14 cellular contexts compared by ENCODE assay signal in the genomic region with DNA sequence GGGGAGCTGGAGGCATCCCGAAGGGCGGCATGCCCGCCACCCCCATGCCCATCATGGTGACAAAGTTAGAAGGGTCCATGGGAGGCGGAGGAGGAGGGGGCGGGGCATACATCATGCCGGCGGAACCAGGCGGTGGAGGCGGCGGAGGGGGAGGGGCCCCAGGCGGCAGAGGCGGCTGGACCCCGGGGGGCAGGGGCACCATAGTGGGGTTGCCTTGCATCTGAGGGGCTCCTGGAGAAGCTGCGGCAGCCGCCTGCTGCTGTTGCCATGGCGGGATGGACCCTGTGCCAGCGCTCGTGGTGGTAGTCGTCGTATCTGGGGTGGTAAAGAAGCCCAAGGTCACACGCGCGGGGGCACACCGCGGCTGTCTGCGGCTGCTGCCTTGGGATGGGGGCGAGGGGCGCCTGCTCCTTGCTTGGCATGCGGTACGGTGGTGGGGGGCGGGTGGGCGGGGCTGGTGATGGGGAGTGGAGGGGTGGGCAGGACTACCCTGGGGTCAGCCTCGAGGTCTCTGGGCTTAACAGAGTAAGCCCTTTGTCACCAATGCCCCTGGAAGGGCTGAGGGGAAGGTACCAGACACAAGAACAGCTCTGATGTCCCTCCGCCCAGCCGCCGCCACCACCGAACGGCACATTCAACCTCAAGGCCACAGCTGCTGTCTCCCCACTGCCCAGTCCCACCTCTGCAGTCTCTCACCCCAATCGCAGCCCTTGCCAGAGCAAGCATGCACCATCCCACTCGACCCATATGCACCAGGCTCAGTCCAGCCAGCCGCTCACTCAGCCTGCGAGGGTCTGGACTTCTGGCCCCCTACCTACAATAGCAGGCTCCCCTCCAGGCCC. TPM values are rescaled to one million over a fixed set of nuclear protein-coding genes. Genes with fewer than 3 reads are reported as not detected.
DNase-seq lines count a peak whose midpoint lies in the region; ATAC-seq, FAIRE-seq and TF ChIP-seq lines count a peak whose summit lies in the region.
"Had no signal": no experiment of that assay in that cellular context is flagged by ENCODE, and none has a peak within 500 bp of the region (broad histone marks: within the 10 kb centered on the region; RNA-seq: fewer than 3 reads in every experiment).

No MANE protein-coding gene starts in this region.

- no peak for TF ChIP-seq RAD21 in HepG2 (CRISPR knock-in tag; IDR thresholded peaks at IDR 0.05)

- TF ChIP-seq EP300 in HepG2 (IDR thresholded peaks at IDR 0.05; ENCODE audit: low read depth in 2 of 2, low read length in 2 of 2) (no peak), HepG2 (CRISPR knock-in tag; IDR thresholded peaks at IDR 0.05; ENCODE audit: borderline replicate concordance) (no peak)

- H3K4me3 ChIP-seq in cardiac muscle cell: no peak overlapping the region
- H3K4me3 ChIP-seq in right atrium auricular region: no peak overlapping the region
- no peak overlapping the region for H3K4me3 ChIP-seq in HepG2 (replicated peaks in 1 of 3; ENCODE audit: insufficient read depth in 1 of 3, low read depth in 2 of 3, low read length in 3 of 3)
- H3K4me3 ChIP-seq in tibial artery: no peak overlapping the region

- TF ChIP-seq CTCF in cardiac muscle cell (IDR thresholded peaks at IDR 0.05; ENCODE audit: low read depth, low read length) (no peak), right atrium auricular region (IDR thresholded peaks at IDR 0.05) (no peak), HepG2 (CRISPR knock-in tag; IDR thresholded peaks at IDR 0.05) (no peak), tibial artery (IDR thresholded peaks at IDR 0.05) (no peak), GM20000 (IDR thresholded peaks at IDR 0.05; ENCODE audit: extremely low read depth, missing control alignments) (no peak)

- FAIRE-seq in HepG2 (lab: Jason Lieb, UNC): no peak
- FAIRE-seq: colon, G401.6, islet of Langerhans had no signal

- peak overlapping the region; percentile 90 for H3K27ac ChIP-seq in cardiac muscle cell
- H3K27ac ChIP-seq in right atrium auricular region: no peak overlapping the region
- H3K27ac ChIP-seq in HepG2 (ENCODE audit: extremely low read length, insufficient read depth, low read length): no peak overlapping the region
- no peak overlapping the region for H3K27ac ChIP-seq in tibial artery

- H3K27me3 Mint-ChIP-seq in activated CD4-positive, alpha-beta memory T cell treated with anti-CD3 and anti-CD28 coated beads, Interleukin-2, amount 10 ng/mL, durations not matched to agents 7 days and 5 days: no peaks in the 10 kb centered on the region

- peaks cover 4% of the 10 kb centered on the region for H3K79me2 ChIP-seq in HepG2 (ENCODE audit: insufficient read depth, low read length)

- in situ Hi-C loops in HepG2 (cut with HindIII; ENCODE audit: extremely low pct_ligation_motif_present, low pct_unique_long_range_greater_than_20kb): no loop called here

- H3K36me3 ChIP-seq in cardiac muscle cell: peaks cover 68% of the 10 kb centered on the region
- H3K36me3 ChIP-seq in right atrium auricular region: peaks cover 82% of the 10 kb centered on the region
- H3K36me3 ChIP-seq in HepG2 (replicated peaks in 1 of 2; ENCODE audit: control insufficient read depth in 1 of 2, insufficient read depth in 2 of 2, low read length in 2 of 2): peaks cover 53 to 76% of the 10 kb centered on the region in 2 experiments
- H3K36me3 ChIP-seq in tibial artery: peaks cover 74 to 87% (median 79%) of the 10 kb centered on the region in 3 donors

- no peak overlapping the region for H2AFZ ChIP-seq in HepG2 (ENCODE audit: low read length)

- H3K9me3 Mint-ChIP-seq in activated CD4-positive, alpha-beta memory T cell treated with anti-CD3 and anti-CD28 coated beads, Interleukin-2, amount 10 ng/mL, durations not matched to agents 7 days and 5 days: no peaks in the 10 kb centered on the region
- H3K9me3 Mint-ChIP-seq: activated T-helper 2 cell treated with anti-CD3 and anti-CD28 coated beads, Interferon-gamma antibody, Interleukin-2, Interleukin-4, amounts not matched to agents 10 μg/mL and 5 μg/mL and 100 μg/mL, durations not matched to agents 14 hours and 24 hours and 36 hours had no signal

- CTCF ChIA-PET in activated CD4-positive, alpha-beta memory T cell treated with anti-CD3 and anti-CD28 coated beads, Interleukin-2, amount 10 ng/mL, durations not matched to agents 7 days and 5 days (lab: Charles Lee): interaction anchor here (4.3 to 11.8 kb wide), 2 partner anchors 11 to 21 kb away, joined by 27 to 132 read pairs; a partner anchor contains a TSS
- CTCF ChIA-PET in HepG2 (lab: Yijun Ruan, JAX; ENCODE audit: low intra/inter-chr PET ratio, low total read pairs): no interaction called here

- 98% methylated on average over 26 of the region's 42 CpGs for WGBS in HepG2 (ENCODE audit: low lambda C conversion rate)

- POLR2A ChIA-PET in activated CD4-positive, alpha-beta memory T cell treated with anti-CD3 and anti-CD28 coated beads, Interleukin-2, amount 10 ng/mL, durations not matched to agents 7 days and 5 days (lab: Charles Lee): interaction anchor here (7.9 to 13.2 kb wide), 2 partner anchors 11 to 20 kb away, joined by 151 to 435 read pairs; a partner anchor contains a TSS
- POLR2A ChIA-PET in HepG2 (lab: Yijun Ruan, JAX): interaction anchor here (0.7 to 1.3 kb wide), 3 partner anchors 9 to 713 kb away, joined by 3 read pairs; no protein-coding TSS in a partner anchor

- no TSS peak for BruUV-seq in HepG2 (replicated peaks; lab: Mats Ljungman, UMichigan)

- peak; percentile 5 for ATAC-seq in HepG2
- no peak for ATAC-seq in GM21529 (IDR thresholded peaks at IDR 0.05; ENCODE audit: unreplicated experiment)

- H3K4me1 Mint-ChIP-seq in activated CD4-positive, alpha-beta memory T cell treated with anti-CD3 and anti-CD28 coated beads, Interleukin-2, amount 10 ng/mL, durations not matched to agents 7 days and 5 days: peaks cover 89% of the 10 kb centered on the region

- peak overlapping the region; percentile 99 for H3K27ac Mint-ChIP-seq in activated CD4-positive, alpha-beta memory T cell treated with anti-CD3 and anti-CD28 coated beads, Interleukin-2, amount 10 ng/mL, durations not matched to agents 7 days and 5 days

- DNase-seq in cardiac muscle cell (ENCODE audit: low read depth in 1 of 2, low spot score in 1 of 2) (no peak), right atrium auricular region (ENCODE audit: low spot score) (no peak), HepG2 (ENCODE audit: low spot score) (no peak), tibial artery (peak; percentile 20 to 67), GM20000 (ENCODE audit: low spot score) (no peak), NCI-H187 treated with DMSO at 0.1 percent for 48 hours (lab: John Stamatoyannopoulos, UW) (no peak)
- DNase-seq in activated CD4-positive, alpha-beta memory T cell treated with anti-CD3 and anti-CD28 coated beads, Interleukin-2, amount 10 ng/mL, durations not matched to agents 7 days and 5 days: no peak
- DNase-seq: NCI-H2171; stimulated activated CD4-positive, alpha-beta T cell treated with anti-CD3 and anti-CD28 coated beads, Interleukin-12 subunit alpha, Interleukin-12 subunit beta, amount 100 ng/mL, for 4 hours had no signal

- no peak overlapping the region for H3K4me3 Mint-ChIP-seq in activated CD4-positive, alpha-beta memory T cell treated with anti-CD3 and anti-CD28 coated beads, Interleukin-2, amount 10 ng/mL, durations not matched to agents 7 days and 5 days

- no peak overlapping the region for H3K9ac ChIP-seq in HepG2 (ENCODE audit: insufficient read depth, low read depth, low read length)

- H3K27me3 ChIP-seq in cardiac muscle cell: no peaks in the 10 kb centered on the region
- H3K27me3 ChIP-seq in right atrium auricular region: no peaks in the 10 kb centered on the region
- H3K27me3 ChIP-seq in HepG2 (ENCODE audit: control insufficient read depth in 1 of 2, insufficient read depth in 2 of 2, low read length in 2 of 2): no peaks in the 10 kb centered on the region
- H3K27me3 ChIP-seq in tibial artery: no peaks in the 10 kb centered on the region

- peaks cover 89% of the 10 kb centered on the region for H3K36me3 Mint-ChIP-seq in activated CD4-positive, alpha-beta memory T cell treated with anti-CD3 and anti-CD28 coated beads, Interleukin-2, amount 10 ng/mL, durations not matched to agents 7 days and 5 days (ENCODE audit: low read depth)

- peaks cover 80% of the 10 kb centered on the region for H4K20me1 ChIP-seq in HepG2 (ENCODE audit: insufficient read depth, low read length)

- intact Hi-C loops in HepG2 (cut with micrococcal nuclease; ENCODE audit: unreplicated experiment): no loop called here
- intact Hi-C loops in tibial artery (cut with DNase I; ENCODE audit: low total_unique reads): no loop called here

- H3K9me3 ChIP-seq in cardiac muscle cell (ENCODE audit: low read depth) (no peaks in the 10 kb centered on the region), right atrium auricular region (no peaks in the 10 kb centered on the region), HepG2 (ENCODE audit: low read length) (no peaks in the 10 kb centered on the region), tibial artery (no peaks in the 10 kb centered on the region)

- TF ChIP-seq POLR2A in HepG2 (IDR thresholded peaks at IDR 0.05; ENCODE audit: insufficient read depth in 1 of 2, low read depth in 2 of 2, low read length in 2 of 2): peak; percentile 41 to 42; a peak in 2 of 4 replicates

- peaks cover 33% of the 10 kb centered on the region for H3K4me1 ChIP-seq in cardiac muscle cell (ENCODE audit: low read depth)
- H3K4me1 ChIP-seq in right atrium auricular region: peaks cover 2 to 48% of the 10 kb centered on the region in 2 donors
- no peaks in the 10 kb centered on the region for H3K4me1 ChIP-seq in HepG2 (ENCODE audit: insufficient read depth, low read length)
- peaks cover 0 to 58% (median 40%) of the 10 kb centered on the region in 4 donors for H3K4me1 ChIP-seq in tibial artery

- H3K4me2 ChIP-seq in HepG2 (ENCODE audit: low read depth, low read length): no peak overlapping the region

RNA-seq across cellular contexts. Expression of a gene that starts 6.3 kb away (rescaled TPM):
- 246 and 281 TPM in 2 replicates for total RNA-seq in cardiac muscle cell
- polyA plus RNA-seq in cardiac muscle cell: 244 and 260 TPM in 2 replicates
- total RNA-seq in right atrium auricular region: 10 to 100 TPM; 17.8 to 84.7 TPM
- total RNA-seq in activated CD4-positive, alpha-beta memory T cell treated with anti-CD3 and anti-CD28 coated beads, Interleukin-2, amount 10 ng/mL, durations not matched to agents 7 days and 5 days: 1 to 10 TPM; 3.1 to 4.0 TPM
- total RNA-seq in HepG2 (2016; rRNA removed; fragmentation: Illumina TruSeq; extraction: Trizol): 0.11 TPM in 1 of 2 replicates, not detected in the other
- not detected in 2 replicates for total RNA-seq in HepG2 (2016; cell fraction: cytosol; rRNA removed; fragmentation: Illumina TruSeq; extraction: Trizol; ENCODE audit: low read depth)
- total RNA-seq in HepG2 (2016; cell fraction: insoluble cytoplasmic fraction; rRNA removed; fragmentation: Illumina TruSeq; extraction: Trizol): 0.06 TPM in 1 of 2 replicates, not detected in the other
- not detected in 2 replicates for total RNA-seq in HepG2 (2016; cell fraction: membrane; rRNA removed; fragmentation: Illumina TruSeq; extraction: Trizol)
- 0.13 and 0.16 TPM in 2 replicates for total RNA-seq in HepG2 (2016; cell fraction: nucleus; rRNA removed; fragmentation: Illumina TruSeq; extraction: Trizol)
- polyA plus RNA-seq in HepG2 (2011; rRNA removed): 0.12 and 0.13 TPM in 2 replicates
- 0.08 and 0.09 TPM in 2 replicates for polyA plus RNA-seq in HepG2 (2011; cell fraction: cytosol; rRNA removed)
- polyA plus RNA-seq in HepG2 (2011; cell fraction: nucleus; rRNA removed): 0.31 and 0.51 TPM in 2 replicates
- polyA plus RNA-seq in HepG2 (2012): 0.19 and 0.24 TPM in 2 replicates
- polyA plus RNA-seq in HepG2 (2016; cell fraction: cytosol; fragmentation: Illumina TruSeq; extraction: Trizol; ENCODE audit: low read depth): not detected in 2 replicates
- not detected in 2 replicates for polyA plus RNA-seq in HepG2 (2016; cell fraction: insoluble cytoplasmic fraction; fragmentation: Illumina TruSeq; extraction: Trizol; ENCODE audit: low read depth)
- polyA plus RNA-seq in HepG2 (2016; cell fraction: membrane; fragmentation: Illumina TruSeq; extraction: Trizol; ENCODE audit: low read depth): not detected in 2 replicates
- not detected in 2 replicates for polyA plus RNA-seq in HepG2 (2016; cell fraction: nucleus; fragmentation: Illumina TruSeq; extraction: Trizol; ENCODE audit: insufficient read depth, low read depth)
- polyA minus RNA-seq in HepG2 (2011; rRNA and poly(A)+ RNA removed; ENCODE audit: low replicate concordance): 0.68 and 0.84 TPM in 2 replicates
- polyA minus RNA-seq in HepG2 (2011; cell fraction: cytosol; rRNA and poly(A)+ RNA removed): 0.26 TPM in 1 of 2 replicates, not detected in the other
- polyA minus RNA-seq in HepG2 (2011; cell fraction: nucleus; rRNA and poly(A)+ RNA removed): 0.62 and 0.77 TPM in 2 replicates

RNA-seq across cellular contexts. Expression of a gene that starts 12.3 kb away (rescaled TPM):
- total RNA-seq in cardiac muscle cell (168 and 360 TPM in 2 replicates), right atrium auricular region (100 to 1,000 TPM; 196 to 213 TPM), HepG2 (2016; rRNA removed; fragmentation: Illumina TruSeq; extraction: Trizol) (42.5 and 70.4 TPM in 2 replicates)
- polyA plus RNA-seq in cardiac muscle cell (143 and 233 TPM in 2 replicates), HepG2 (2011; rRNA removed) (51.9 and 55.5 TPM in 2 replicates)
- total RNA-seq in activated CD4-positive, alpha-beta memory T cell treated with anti-CD3 and anti-CD28 coated beads, Interleukin-2, amount 10 ng/mL, durations not matched to agents 7 days and 5 days: 100 to 1,000 TPM; 385 to 390 TPM
- 16.0 and 19.1 TPM in 2 replicates for total RNA-seq in HepG2 (2016; cell fraction: cytosol; rRNA removed; fragmentation: Illumina TruSeq; extraction: Trizol; ENCODE audit: low read depth)
- 36.1 and 70.7 TPM in 2 replicates for total RNA-seq in HepG2 (2016; cell fraction: insoluble cytoplasmic fraction; rRNA removed; fragmentation: Illumina TruSeq; extraction: Trizol)
- 45.9 and 46.6 TPM in 2 replicates for total RNA-seq in HepG2 (2016; cell fraction: membrane; rRNA removed; fragmentation: Illumina TruSeq; extraction: Trizol)
- 163 and 180 TPM in 2 replicates for total RNA-seq in HepG2 (2016; cell fraction: nucleus; rRNA removed; fragmentation: Illumina TruSeq; extraction: Trizol)
- polyA plus RNA-seq in HepG2 (2011; cell fraction: cytosol; rRNA removed): 14.3 and 16.0 TPM in 2 replicates
- polyA plus RNA-seq in HepG2 (2011; cell fraction: nucleus; rRNA removed): 223 and 237 TPM in 2 replicates
- 130 and 151 TPM in 2 replicates for polyA plus RNA-seq in HepG2 (2012)
- polyA plus RNA-seq in HepG2 (2016; cell fraction: cytosol; fragmentation: Illumina TruSeq; extraction: Trizol; ENCODE audit: low read depth): 30.5 and 31.3 TPM in 2 replicates
- 93.3 and 132 TPM in 2 replicates for polyA plus RNA-seq in HepG2 (2016; cell fraction: insoluble cytoplasmic fraction; fragmentation: Illumina TruSeq; extraction: Trizol; ENCODE audit: low read depth)
- polyA plus RNA-seq in HepG2 (2016; cell fraction: membrane; fragmentation: Illumina TruSeq; extraction: Trizol; ENCODE audit: low read depth): 63.8 and 66.4 TPM in 2 replicates
- 426 and 461 TPM in 2 replicates for polyA plus RNA-seq in HepG2 (2016; cell fraction: nucleus; fragmentation: Illumina TruSeq; extraction: Trizol; ENCODE audit: insufficient read depth, low read depth)
- 77.9 and 101 TPM in 2 replicates for polyA minus RNA-seq in HepG2 (2011; rRNA and poly(A)+ RNA removed; ENCODE audit: low replicate concordance)
- 31.1 and 32.0 TPM in 2 replicates for polyA minus RNA-seq in HepG2 (2011; cell fraction: cytosol; rRNA and poly(A)+ RNA removed)
- polyA minus RNA-seq in HepG2 (2011; cell fraction: nucleus; rRNA and poly(A)+ RNA removed): 297 and 338 TPM in 2 replicates

RNA-seq across cellular contexts. Expression of a gene that starts 22.1 kb away (rescaled TPM):
- 29.5 and 60.8 TPM in 2 replicates for total RNA-seq in cardiac muscle cell
- polyA plus RNA-seq in cardiac muscle cell: 60.8 and 64.0 TPM in 2 replicates
- total RNA-seq in right atrium auricular region: 10 to 100 TPM; 28.1 to 30.4 TPM
- total RNA-seq in activated CD4-positive, alpha-beta memory T cell treated with anti-CD3 and anti-CD28 coated beads, Interleukin-2, amount 10 ng/mL, durations not matched to agents 7 days and 5 days: 100 to 1,000 TPM; 179 to 183 TPM
- total RNA-seq in HepG2 (2016; rRNA removed; fragmentation: Illumina TruSeq; extraction: Trizol): not detected in 2 replicates
- total RNA-seq in HepG2 (2016; cell fraction: cytosol; rRNA removed; fragmentation: Illumina TruSeq; extraction: Trizol; ENCODE audit: low read depth): not detected in 2 replicates
- total RNA-seq in HepG2 (2016; cell fraction: insoluble cytoplasmic fraction; rRNA removed; fragmentation: Illumina TruSeq; extraction: Trizol): not detected in 2 replicates
- not detected in 2 replicates for total RNA-seq in HepG2 (2016; cell fraction: membrane; rRNA removed; fragmentation: Illumina TruSeq; extraction: Trizol)
- not detected in 2 replicates for total RNA-seq in HepG2 (2016; cell fraction: nucleus; rRNA removed; fragmentation: Illumina TruSeq; extraction: Trizol)
- polyA plus RNA-seq in HepG2 (2011; rRNA removed): 0.18 and 0.61 TPM in 2 replicates
- polyA plus RNA-seq in HepG2 (2011; cell fraction: cytosol; rRNA removed): 0.23 TPM in 2 replicates
- polyA plus RNA-seq in HepG2 (2011; cell fraction: nucleus; rRNA removed): 0.54 and 1.5 TPM in 2 replicates
- polyA plus RNA-seq in HepG2 (2012): 0.38 TPM in 1 of 2 replicates, not detected in the other
- 0.26 and 0.27 TPM in 2 replicates for polyA plus RNA-seq in HepG2 (2016; cell fraction: cytosol; fragmentation: Illumina TruSeq; extraction: Trizol; ENCODE audit: low read depth)
- polyA plus RNA-seq in HepG2 (2016; cell fraction: insoluble cytoplasmic fraction; fragmentation: Illumina TruSeq; extraction: Trizol; ENCODE audit: low read depth): not detected in 2 replicates
- 0.30 TPM in 1 of 2 replicates, not detected in the other for polyA plus RNA-seq in HepG2 (2016; cell fraction: membrane; fragmentation: Illumina TruSeq; extraction: Trizol; ENCODE audit: low read depth)
- polyA plus RNA-seq in HepG2 (2016; cell fraction: nucleus; fragmentation: Illumina TruSeq; extraction: Trizol; ENCODE audit: insufficient read depth, low read depth): not detected in 2 replicates
- polyA minus RNA-seq in HepG2 (2011; rRNA and poly(A)+ RNA removed; ENCODE audit: low replicate concordance): 0.28 TPM in 1 of 2 replicates, not detected in the other
- polyA minus RNA-seq in HepG2 (2011; cell fraction: cytosol; rRNA and poly(A)+ RNA removed): not detected in 2 replicates
- polyA minus RNA-seq in HepG2 (2011; cell fraction: nucleus; rRNA and poly(A)+ RNA removed): not detected in 2 replicates

RNA-seq across cellular contexts. Expression of a gene that starts 37.0 kb away (rescaled TPM):
- total RNA-seq in cardiac muscle cell (24.3 and 35.9 TPM in 2 replicates), right atrium auricular region (10 to 100 TPM; 19.4 to 20.4 TPM), HepG2 (2016; rRNA removed; fragmentation: Illumina TruSeq; extraction: Trizol) (7.8 and 8.3 TPM in 2 replicates)
- polyA plus RNA-seq in cardiac muscle cell (16.1 and 31.1 TPM in 2 replicates), HepG2 (2011; rRNA removed) (15.5 and 17.6 TPM in 2 replicates)
- total RNA-seq in activated CD4-positive, alpha-beta memory T cell treated with anti-CD3 and anti-CD28 coated beads, Interleukin-2, amount 10 ng/mL, durations not matched to agents 7 days and 5 days: 10 to 100 TPM; 95.6 to 98.0 TPM
- 3.5 and 4.1 TPM in 2 replicates for total RNA-seq in HepG2 (2016; cell fraction: cytosol; rRNA removed; fragmentation: Illumina TruSeq; extraction: Trizol; ENCODE audit: low read depth)
- 4.8 and 7.6 TPM in 2 replicates for total RNA-seq in HepG2 (2016; cell fraction: insoluble cytoplasmic fraction; rRNA removed; fragmentation: Illumina TruSeq; extraction: Trizol)
- 10.9 and 11.1 TPM in 2 replicates for total RNA-seq in HepG2 (2016; cell fraction: membrane; rRNA removed; fragmentation: Illumina TruSeq; extraction: Trizol)
- 6.7 and 7.4 TPM in 2 replicates for total RNA-seq in HepG2 (2016; cell fraction: nucleus; rRNA removed; fragmentation: Illumina TruSeq; extraction: Trizol)
- 7.7 and 11.1 TPM in 2 replicates for polyA plus RNA-seq in HepG2 (2011; cell fraction: cytosol; rRNA removed)
- 71.3 and 101 TPM in 2 replicates for polyA plus RNA-seq in HepG2 (2011; cell fraction: nucleus; rRNA removed)
- 8.7 and 10.1 TPM in 2 replicates for polyA plus RNA-seq in HepG2 (2012)
- polyA plus RNA-seq in HepG2 (2016; cell fraction: cytosol; fragmentation: Illumina TruSeq; extraction: Trizol; ENCODE audit: low read depth): 5.1 and 6.2 TPM in 2 replicates
- 7.8 and 9.1 TPM in 2 replicates for polyA plus RNA-seq in HepG2 (2016; cell fraction: insoluble cytoplasmic fraction; fragmentation: Illumina TruSeq; extraction: Trizol; ENCODE audit: low read depth)
- polyA plus RNA-seq in HepG2 (2016; cell fraction: membrane; fragmentation: Illumina TruSeq; extraction: Trizol; ENCODE audit: low read depth): 9.5 and 11.8 TPM in 2 replicates
- 20.0 and 20.1 TPM in 2 replicates for polyA plus RNA-seq in HepG2 (2016; cell fraction: nucleus; fragmentation: Illumina TruSeq; extraction: Trizol; ENCODE audit: insufficient read depth, low read depth)
- 25.9 and 40.8 TPM in 2 replicates for polyA minus RNA-seq in HepG2 (2011; rRNA and poly(A)+ RNA removed; ENCODE audit: low replicate concordance)
- 4.3 and 6.6 TPM in 2 replicates for polyA minus RNA-seq in HepG2 (2011; cell fraction: cytosol; rRNA and poly(A)+ RNA removed)
- polyA minus RNA-seq in HepG2 (2011; cell fraction: nucleus; rRNA and poly(A)+ RNA removed): 8.7 and 10.9 TPM in 2 replicates

RNA-seq across cellular contexts. Expression of a gene that starts 43.1 kb away (rescaled TPM):
- total RNA-seq in cardiac muscle cell: 1.2 and 1.4 TPM in 2 replicates
- polyA plus RNA-seq in cardiac muscle cell: 0.65 and 1.3 TPM in 2 replicates
- total RNA-seq in right atrium auricular region: 1 to 10 TPM in 1 of 2 donors, under 1 TPM in 1; 0.85 to 1.4 TPM
- total RNA-seq in activated CD4-positive, alpha-beta memory T cell treated with anti-CD3 and anti-CD28 coated beads, Interleukin-2, amount 10 ng/mL, durations not matched to agents 7 days and 5 days: under 1 TPM in 1 of 2 experiments, not detected in 1; 0.08 TPM
- not detected in 2 replicates for total RNA-seq in HepG2 (2016; rRNA removed; fragmentation: Illumina TruSeq; extraction: Trizol)
- not detected in 2 replicates for total RNA-seq in HepG2 (2016; cell fraction: cytosol; rRNA removed; fragmentation: Illumina TruSeq; extraction: Trizol; ENCODE audit: low read depth)
- total RNA-seq in HepG2 (2016; cell fraction: insoluble cytoplasmic fraction; rRNA removed; fragmentation: Illumina TruSeq; extraction: Trizol): not detected in 2 replicates
- not detected in 2 replicates for total RNA-seq in HepG2 (2016; cell fraction: membrane; rRNA removed; fragmentation: Illumina TruSeq; extraction: Trizol)
- total RNA-seq in HepG2 (2016; cell fraction: nucleus; rRNA removed; fragmentation: Illumina TruSeq; extraction: Trizol): not detected in 2 replicates
- 0.03 TPM in 1 of 2 replicates, not detected in the other for polyA plus RNA-seq in HepG2 (2011; rRNA removed)
- polyA plus RNA-seq in HepG2 (2011; cell fraction: cytosol; rRNA removed): 0.08 and 0.14 TPM in 2 replicates
- 0.13 TPM in 1 of 2 replicates, not detected in the other for polyA plus RNA-seq in HepG2 (2011; cell fraction: nucleus; rRNA removed)
- polyA plus RNA-seq in HepG2 (2012): 0.32 and 0.42 TPM in 2 replicates
- polyA plus RNA-seq in HepG2 (2016; cell fraction: cytosol; fragmentation: Illumina TruSeq; extraction: Trizol; ENCODE audit: low read depth): not detected in 2 replicates
- polyA plus RNA-seq in HepG2 (2016; cell fraction: insoluble cytoplasmic fraction; fragmentation: Illumina TruSeq; extraction: Trizol; ENCODE audit: low read depth): 0.07 TPM in 1 of 2 replicates, not detected in the other
- not detected in 2 replicates for polyA plus RNA-seq in HepG2 (2016; cell fraction: membrane; fragmentation: Illumina TruSeq; extraction: Trizol; ENCODE audit: low read depth)
- polyA plus RNA-seq in HepG2 (2016; cell fraction: nucleus; fragmentation: Illumina TruSeq; extraction: Trizol; ENCODE audit: insufficient read depth, low read depth): not detected in 2 replicates
- polyA minus RNA-seq in HepG2 (2011; rRNA and poly(A)+ RNA removed; ENCODE audit: low replicate concordance): 1.9 TPM in 1 of 2 replicates, not detected in the other
- polyA minus RNA-seq in HepG2 (2011; cell fraction: cytosol; rRNA and poly(A)+ RNA removed): not detected in 2 replicates
- polyA minus RNA-seq in HepG2 (2011; cell fraction: nucleus; rRNA and poly(A)+ RNA removed): not detected in 2 replicates
- total RNA-seq: activated T-helper 2 cell treated with anti-CD3 and anti-CD28 coated beads, Interferon-gamma antibody, Interleukin-2, Interleukin-4, amounts not matched to agents 10 μg/mL and 5 μg/mL and 100 μg/mL, durations not matched to agents 14 hours and 24 hours and 36 hours had no signal

Comparison
In these comparisons a context has a peak if more than half of its experiments do, and no peak if none do; other contexts are left out.
1. DNase-seq: peak in tibial artery (2 of 2); none in cardiac muscle cell (0 of 2), right atrium auricular region (single experiment), activated CD4-positive, alpha-beta memory T cell treated with anti-CD3 and anti-CD28 coated beads, Interleukin-2, amount 10 ng/mL, durations not matched to agents 7 days and 5 days (single experiment), HepG2 (single experiment), GM20000 (single experiment) and NCI-H187 treated with DMSO at 0.1 percent for 48 hours (single experiment).
2. RNA of a gene that starts 22.1 kb away (total RNA-seq): 179 to 183 TPM in activated CD4-positive, alpha-beta memory T cell treated with anti-CD3 and anti-CD28 coated beads, Interleukin-2, amount 10 ng/mL, durations not matched to agents 7 days and 5 days, 29.5 to 60.8 TPM in cardiac muscle cell and 28.1 to 30.4 TPM in right atrium auricular region; not detected in HepG2; every median in the first group is over 10 times any median in the second.